ENCODE assay signal across 1 cellular context in the genomic region with DNA sequence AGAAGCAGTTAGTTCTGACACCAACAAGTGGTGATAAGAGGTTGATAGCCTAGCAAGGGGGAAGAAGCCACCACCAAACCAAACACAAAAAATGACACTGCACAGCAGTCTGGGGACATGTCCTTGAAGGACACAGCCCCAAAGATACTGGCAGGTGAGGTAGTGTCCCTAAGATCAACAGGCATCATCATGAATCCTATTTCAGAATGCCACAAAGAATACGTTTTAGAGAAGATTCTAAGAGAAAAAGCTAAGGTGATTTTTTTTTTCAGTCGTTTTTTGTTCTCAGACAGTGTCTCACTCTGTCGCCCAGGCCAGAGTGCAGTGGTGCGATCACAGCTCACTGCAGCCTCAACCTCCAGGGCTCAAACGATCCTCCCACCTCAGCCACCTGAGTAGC.
TF ChIP-seq lines count a peak whose summit lies in the region.

No MANE protein-coding gene starts in this region.

TF ChIP-seq in H1, 55 proteins besides CTCF, POLR2A, EP300 and RAD21:
- no peak for TF ChIP-seq HDAC6 (IDR thresholded peaks at IDR 0.05; ENCODE audit: low read depth, low read length)
